In genomic region chr17:78357177-78357586, GRCh38 we compare ENCODE assay signal across 8 cellular contexts. TPM values are rescaled to one million over a fixed set of nuclear protein-coding genes. Genes with fewer than 3 reads are reported as not detected.
A peak's percentile ranks its signal among the peaks of the same experiment; 100 is the strongest.
DNase-seq lines count a peak whose midpoint lies in the region; ATAC-seq and TF ChIP-seq lines count a peak whose summit lies in the region.

No MANE protein-coding gene starts in this region.

- H3K27ac ChIP-seq in foreskin keratinocyte = peak overlapping the region; percentile 90

- POLR2A ChIA-PET in activated CD8-positive, alpha-beta T cell treated with anti-CD3 and anti-CD28 coated beads for 36 hours (lab: Charles Lee) = interaction anchor here (0.9 to 1.7 kb wide), 4 partner anchors 11 to 42 kb away, joined by 3 to 9 read pairs (median 4); no protein-coding TSS in a partner anchor

- DNase-seq in GM12865 (ENCODE audit: low read depth) (no peak), foreskin keratinocyte (no peak), occipital lobe (lab: John Stamatoyannopoulos, UW) (peak; percentile 21)
- no peak for DNase-seq in activated CD8-positive, alpha-beta T cell treated with anti-CD3 and anti-CD28 coated beads for 36 hours

- H3K4me3 ChIP-seq in GM12865 (ENCODE audit: low read depth, low read length) = 0 out of 2 replicates have a peak overlapping the region, but pooled peaks have one; percentile 54

- intact Hi-C loops in activated CD8-positive, alpha-beta T cell treated with anti-CD3 and anti-CD28 coated beads for 36 hours (cut with micrococcal nuclease) = no loop called here

- peak overlapping the region; percentile 87 for H3K4me3 Mint-ChIP-seq in activated CD8-positive, alpha-beta T cell treated with anti-CD3 and anti-CD28 coated beads for 36 hours

- ATAC-seq in activated CD8-positive, alpha-beta T cell treated with anti-CD3 and anti-CD28 coated beads for 36 hours = no peak
- ATAC-seq in foreskin keratinocyte (no peak), HG03571 (IDR thresholded peaks at IDR 0.05; ENCODE audit: unreplicated experiment) (no peak), GM18502 (IDR thresholded peaks at IDR 0.05; ENCODE audit: poor library complexity, unreplicated experiment) (no peak), HG02763 (IDR thresholded peaks at IDR 0.05; ENCODE audit: unreplicated experiment) (no peak), HG02970 (IDR thresholded peaks at IDR 0.05; ENCODE audit: low FRiP score, unreplicated experiment) (no peak)

- peaks cover 21% of the 10 kb centered on the region for H3K4me1 ChIP-seq in foreskin keratinocyte

- CTCF ChIA-PET in activated CD8-positive, alpha-beta T cell treated with anti-CD3 and anti-CD28 coated beads for 36 hours (lab: Charles Lee) = interaction anchor here (1.2 kb wide), 1 partner anchor 107 kb away, joined by 3 read pairs; no protein-coding TSS in a partner anchor

- peaks cover 29% of the 10 kb centered on the region for H3K36me3 Mint-ChIP-seq in activated CD8-positive, alpha-beta T cell treated with anti-CD3 and anti-CD28 coated beads for 36 hours (ENCODE audit: low read depth)

- H3K27me3 ChIP-seq in foreskin keratinocyte = peaks cover 5% of the 10 kb centered on the region

- TF ChIP-seq CTCF in GM12865 (IDR thresholded peaks at IDR 0.05; ENCODE audit: insufficient read depth, low read depth, low read length, missing control alignments) (no peak), foreskin keratinocyte (conservative IDR thresholded peaks at IDR 0.05) (no peak)
- no peak for TF ChIP-seq CTCF in activated CD8-positive, alpha-beta T cell treated with anti-CD3 and anti-CD28 coated beads for 36 hours (IDR thresholded peaks at IDR 0.05)

- no peaks in the 10 kb centered on the region for H3K9me3 Mint-ChIP-seq in activated CD8-positive, alpha-beta T cell treated with anti-CD3 and anti-CD28 coated beads for 36 hours

- peaks cover 54% of the 10 kb centered on the region for H3K4me1 Mint-ChIP-seq in activated CD8-positive, alpha-beta T cell treated with anti-CD3 and anti-CD28 coated beads for 36 hours (ENCODE audit: low read depth)

- no peaks in the 10 kb centered on the region for H3K27me3 Mint-ChIP-seq in activated CD8-positive, alpha-beta T cell treated with anti-CD3 and anti-CD28 coated beads for 36 hours

- peak overlapping the region; percentile 96 for H3K27ac Mint-ChIP-seq in activated CD8-positive, alpha-beta T cell treated with anti-CD3 and anti-CD28 coated beads for 36 hours

RNA-seq across cellular contexts. Expression of gene SOCS3, which starts 2.7 kb away (rescaled TPM):
- 10 to 100 TPM; 48.6 to 49.1 TPM for total RNA-seq in activated CD8-positive, alpha-beta T cell treated with anti-CD3 and anti-CD28 coated beads for 36 hours
- total RNA-seq in foreskin keratinocyte (3.7 and 3.9 TPM in 2 replicates), occipital lobe (8.3 TPM)
- polyA plus RNA-seq in foreskin keratinocyte = 1.7 and 2.4 TPM in 2 replicates

RNA-seq across cellular contexts. Expression of gene PGS1, which starts 21.3 kb away (rescaled TPM):
- 10 to 100 TPM; 42.1 to 43.3 TPM for total RNA-seq in activated CD8-positive, alpha-beta T cell treated with anti-CD3 and anti-CD28 coated beads for 36 hours
- total RNA-seq in foreskin keratinocyte (14.8 and 14.9 TPM in 2 replicates), occipital lobe (39.0 TPM)
- polyA plus RNA-seq in foreskin keratinocyte = 12.3 and 14.3 TPM in 2 replicates
